Comparison of ENCODE assay signal across 12 cellular contexts in the genomic region with DNA sequence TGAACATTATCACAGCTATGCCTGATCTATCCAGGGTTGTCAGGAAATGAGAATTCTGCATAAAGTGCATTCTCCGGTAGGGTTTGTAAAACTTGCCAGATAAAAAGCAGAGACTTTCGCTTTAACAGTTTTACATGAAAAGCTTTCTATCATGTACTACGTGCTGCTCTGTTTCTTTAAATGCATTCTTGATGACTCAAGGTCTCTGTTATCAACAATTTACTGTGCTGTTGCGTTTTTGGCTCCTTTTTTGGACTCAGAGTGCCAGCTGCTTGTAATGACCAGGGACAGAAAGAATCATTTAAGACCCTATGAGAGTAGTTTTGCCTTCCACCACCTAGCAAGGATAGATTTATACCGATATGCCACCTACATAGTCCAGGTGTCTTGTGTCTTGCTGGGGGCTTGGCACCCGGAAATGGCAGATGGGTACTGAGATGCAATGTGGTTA.
DNase-seq lines count a peak whose midpoint lies in the region; ATAC-seq and TF ChIP-seq lines count a peak whose summit lies in the region.
"Had no signal": no experiment of that assay in that cellular context is flagged by ENCODE, and none has a peak within 500 bp of the region (broad histone marks: within the 10 kb centered on the region; RNA-seq: fewer than 3 reads in every experiment).

No MANE protein-coding gene starts in this region.

- no peak overlapping the region for H3K27ac ChIP-seq in breast epithelium
- H3K27ac ChIP-seq in urinary bladder (ENCODE audit: low read depth), result no peak overlapping the region
- H3K27ac ChIP-seq: C4-2B had no signal

- no peak for TF ChIP-seq POLR2A in breast epithelium (IDR thresholded peaks at IDR 0.05)

- H3K4me3 ChIP-seq in breast epithelium (peak overlapping the region in 1 of 3 donors; percentile 1), urinary bladder (ENCODE audit: low read depth, low read length) (peak overlapping the region; percentile 10)

- no peaks in the 10 kb centered on the region for H3K9me3 ChIP-seq in breast epithelium

- H3K27ac Mint-ChIP-seq in MCF 10A (ENCODE audit: low read depth, unreplicated experiment), result peak overlapping the region; percentile 53
- peak overlapping the region; percentile 34 for H3K27ac Mint-ChIP-seq in activated T-helper 17 cell treated with anti-CD3 and anti-CD28 coated beads, Interleukin-2, amount 50 U/mL, for 72 hours
- H3K27ac Mint-ChIP-seq: T-helper 1 cell treated with Interleukin-12 subunit alpha and Interleukin-12 subunit beta and Interleukin-4 antibody, amounts not matched to agents 30 μg/mL and 1 μg/mL, for 36 hours had no signal

- intact Hi-C loops in MCF 10A (cut with micrococcal nuclease), result loop anchor here (10.0 kb wide), 1 partner anchor 390 kb away; no protein-coding TSS in a partner anchor
- intact Hi-C loops in breast epithelium (cut with DNase I; ENCODE audit: low total_unique reads), result no loop called here

- H3K27me3 ChIP-seq in breast epithelium, result no peaks in the 10 kb centered on the region

- peak; percentile 21 for DNase-seq in MCF 10A (ENCODE audit: unreplicated experiment)
- DNase-seq in breast epithelium (ENCODE audit: low spot score in 2 of 2), result no peak
- DNase-seq in iris pigment epithelial cell (ENCODE audit: low read depth), result peak; percentile 72
- DNase-seq in hippocampal formation (lab: John Stamatoyannopoulos, UW), result no peak
- DNase-seq in stimulated activated CD4-positive, alpha-beta T cell treated with anti-CD3 and anti-CD28 coated beads, Interleukin-2, amount 100 ng/mL, for 24 hours, result no peak
- DNase-seq: activated gamma-delta T cell, NCI-H2227 treated with DMSO at 0.1 percent for 48 hours had no signal

- no peaks in the 10 kb centered on the region for H3K4me1 ChIP-seq in breast epithelium
- H3K4me1 ChIP-seq in urinary bladder (ENCODE audit: insufficient read depth), result no peaks in the 10 kb centered on the region

- H3K4me1 Mint-ChIP-seq in MCF 10A (ENCODE audit: insufficient read depth, unreplicated experiment), result peaks cover 38% of the 10 kb centered on the region
- peaks cover 17% of the 10 kb centered on the region for H3K4me1 Mint-ChIP-seq in activated T-helper 17 cell treated with anti-CD3 and anti-CD28 coated beads, Interleukin-2, amount 50 U/mL, for 72 hours

- CTCF ChIA-PET in MCF 10A (lab: Yijun Ruan, JAX), result interaction anchor here (0.6 kb wide), 2 partner anchors 81 to 748 kb away, joined by 3 read pairs; no protein-coding TSS in a partner anchor

- H3K36me3 Mint-ChIP-seq in MCF 10A (ENCODE audit: insufficient read depth, unreplicated experiment), result peaks cover 4% of the 10 kb centered on the region
- no peaks in the 10 kb centered on the region for H3K36me3 Mint-ChIP-seq in activated T-helper 17 cell treated with anti-CD3 and anti-CD28 coated beads, Interleukin-2, amount 50 U/mL, for 72 hours (ENCODE audit: low read depth)

- no peaks in the 10 kb centered on the region for H3K9me3 Mint-ChIP-seq in MCF 10A (ENCODE audit: unreplicated experiment)
- H3K9me3 Mint-ChIP-seq in activated T-helper 17 cell treated with anti-CD3 and anti-CD28 coated beads, Interleukin-2, amount 50 U/mL, for 72 hours, result no peaks in the 10 kb centered on the region
- H3K9me3 Mint-ChIP-seq: T-helper 1 cell treated with Interleukin-12 subunit alpha and Interleukin-12 subunit beta and Interleukin-4 antibody, amounts not matched to agents 30 μg/mL and 1 μg/mL, for 36 hours had no signal

- BruUV-seq in MCF 10A (replicated peaks; lab: Mats Ljungman, UMichigan), result no TSS peak

- 19% methylated on average over 6 of the region's 6 CpGs for WGBS in urinary bladder

- POLR2A ChIA-PET in MCF 10A (lab: Yijun Ruan, JAX), result interaction anchor here (0.6 to 4.0 kb wide), 19 partner anchors 8 to 393 kb away, joined by 3 to 22 read pairs (median 4); a partner anchor contains a TSS

- no peak overlapping the region for H3K4me3 Mint-ChIP-seq in MCF 10A (ENCODE audit: unreplicated experiment)
- peak overlapping the region; percentile 40 for H3K4me3 Mint-ChIP-seq in activated T-helper 17 cell treated with anti-CD3 and anti-CD28 coated beads, Interleukin-2, amount 50 U/mL, for 72 hours
- H3K4me3 Mint-ChIP-seq: T-helper 1 cell treated with Interleukin-12 subunit alpha and Interleukin-12 subunit beta and Interleukin-4 antibody, amounts not matched to agents 30 μg/mL and 1 μg/mL, for 36 hours had no signal

- H3K36me3 ChIP-seq in breast epithelium (no peaks in the 10 kb centered on the region), urinary bladder (ENCODE audit: insufficient read depth) (no peaks in the 10 kb centered on the region)

- ATAC-seq in activated T-helper 17 cell treated with anti-CD3 and anti-CD28 coated beads, Interleukin-2, amount 50 U/mL, for 72 hours (replicated peaks), result no peak
- ATAC-seq in GM19328 (IDR thresholded peaks at IDR 0.05; ENCODE audit: unreplicated experiment), result no peak

- TF ChIP-seq CTCF in MCF 10A (IDR thresholded peaks at IDR 0.05; ENCODE audit: unreplicated experiment) (no peak), breast epithelium (IDR thresholded peaks at IDR 0.05) (no peak)

- H3K27me3 Mint-ChIP-seq in MCF 10A (ENCODE audit: insufficient read depth, unreplicated experiment), result no peaks in the 10 kb centered on the region
- no peaks in the 10 kb centered on the region for H3K27me3 Mint-ChIP-seq in activated T-helper 17 cell treated with anti-CD3 and anti-CD28 coated beads, Interleukin-2, amount 50 U/mL, for 72 hours

Comparison
In these comparisons a context has a peak if more than half of its experiments do, and no peak if none do; other contexts are left out.
1. DNase-seq: peak in MCF 10A (single experiment) and iris pigment epithelial cell (single experiment); none in breast epithelium (0 of 2), hippocampal formation (0 of 2) and stimulated activated CD4-positive, alpha-beta T cell treated with anti-CD3 and anti-CD28 coated beads, Interleukin-2, amount 100 ng/mL, for 24 hours (0 of 2).